Comparison of ENCODE assay signal across 8 cellular contexts in genomic region chr18:58046087-58046793, GRCh38. TPM values are rescaled to one million over a fixed set of nuclear protein-coding genes. Genes with fewer than 3 reads are reported as not detected.
DNase-seq lines count a peak whose midpoint lies in the region; ATAC-seq, FAIRE-seq and TF ChIP-seq lines count a peak whose summit lies in the region.

No MANE protein-coding gene starts in this region.

- WGBS in iPS DF 6.9 (ENCODE audit: insufficient coverage, insufficient read length), result no CpG with 5 or more reads among the region's 9 CpGs

- POLR2A ChIA-PET in activated CD4-positive, alpha-beta T cell treated with anti-CD3 and anti-CD28 coated beads for 36 hours (lab: Charles Lee), result no interaction called here

- CTCF ChIA-PET in activated CD4-positive, alpha-beta T cell treated with anti-CD3 and anti-CD28 coated beads for 36 hours (lab: Charles Lee), result interaction anchor here (1.0 kb wide), 1 partner anchor 135 kb away, joined by 3 read pairs; no protein-coding TSS in a partner anchor

- no peak overlapping the region for H3K27ac Mint-ChIP-seq in activated CD4-positive, alpha-beta T cell treated with anti-CD3 and anti-CD28 coated beads for 36 hours
- no peak overlapping the region for H3K27ac Mint-ChIP-seq in stimulated activated effector memory CD8-positive, alpha-beta T cell treated with anti-CD3 and anti-CD28 coated beads, Interleukin-12 subunit alpha, Interleukin-12 subunit beta, amount 100 ng/mL, for 72 hours

- H3K36me3 ChIP-seq in WERI-Rb-1 (0 out of 2 replicates have a peak, but pooled peaks cover 3% of the 10 kb centered on the region), iPS DF 6.9 (ENCODE audit: control insufficient read depth, insufficient read depth, low read length) (no peaks in the 10 kb centered on the region)

- H3K9me3 ChIP-seq in WERI-Rb-1 (ENCODE audit: severe bottlenecking) (no peaks in the 10 kb centered on the region), iPS DF 6.9 (ENCODE audit: control insufficient read depth, insufficient read depth, low read length) (no peaks in the 10 kb centered on the region)

- DNase-seq in activated CD4-positive, alpha-beta T cell treated with anti-CD3 and anti-CD28 coated beads for 36 hours, result no peak
- no peak for DNase-seq in activated CD4-positive, alpha-beta T cell treated with anti-CD3 and anti-CD28 coated beads, Interleukin-2, amount 50 U/mL, for 48 hours
- no peak for DNase-seq in WERI-Rb-1
- no peak for DNase-seq in iPS DF 6.9 (ENCODE audit: low read depth, low spot score)
- no peak for DNase-seq in stimulated activated effector memory CD8-positive, alpha-beta T cell treated with anti-CD3 and anti-CD28 coated beads, Interleukin-12 subunit alpha, Interleukin-12 subunit beta, amount 100 ng/mL, for 72 hours (ENCODE audit: low spot score in 2 of 2)
- no peak for DNase-seq in HTR-8/SVneo (ENCODE audit: insufficient read length, low spot score)
- no peak for DNase-seq in stimulated activated CD4-positive, alpha-beta T cell treated with anti-CD3 and anti-CD28 coated beads, Interleukin-4, amount 100 ng/mL, for 4 hours
- no peak for DNase-seq in NAMALWA (ENCODE audit: low spot score)

- H3K27ac ChIP-seq in WERI-Rb-1 (peak overlapping the region; percentile 85), iPS DF 6.9 (ENCODE audit: low read length) (no peak overlapping the region)

- intact Hi-C loops in activated CD4-positive, alpha-beta T cell treated with anti-CD3 and anti-CD28 coated beads for 36 hours (cut with DNase I, micrococcal nuclease), result loop anchor here in 1 of 2 experiments (5.0 to 10.0 kb wide), 4 partner anchors 91 to 446 kb away; no protein-coding TSS in a partner anchor

- ATAC-seq in activated CD4-positive, alpha-beta T cell treated with anti-CD3 and anti-CD28 coated beads for 36 hours, result no peak
- ATAC-seq in stimulated activated effector memory CD8-positive, alpha-beta T cell treated with anti-CD3 and anti-CD28 coated beads, Interleukin-12 subunit alpha, Interleukin-12 subunit beta, amount 100 ng/mL, for 72 hours, result no peak

- peaks cover 26% of the 10 kb centered on the region for H3K27me3 Mint-ChIP-seq in activated CD4-positive, alpha-beta T cell treated with anti-CD3 and anti-CD28 coated beads for 36 hours

- H3K27me3 ChIP-seq in WERI-Rb-1 (ENCODE audit: insufficient read depth, low read depth, severe bottlenecking), result no peaks in the 10 kb centered on the region
- no peaks in the 10 kb centered on the region; the same call in none of the 2 replicates for H3K27me3 ChIP-seq in iPS DF 6.9 (ENCODE audit: control insufficient read depth, insufficient read depth, low read length)

- TF ChIP-seq CTCF in WERI-Rb-1 (IDR thresholded peaks at IDR 0.05; ENCODE audit: low read depth, low read length), result no peak

- no peaks in the 10 kb centered on the region for H3K9me3 Mint-ChIP-seq in activated CD4-positive, alpha-beta T cell treated with anti-CD3 and anti-CD28 coated beads for 36 hours (ENCODE audit: low read depth)
- H3K9me3 Mint-ChIP-seq in stimulated activated effector memory CD8-positive, alpha-beta T cell treated with anti-CD3 and anti-CD28 coated beads, Interleukin-12 subunit alpha, Interleukin-12 subunit beta, amount 100 ng/mL, for 72 hours, result no peaks in the 10 kb centered on the region

- FAIRE-seq in HTR-8/SVneo (lab: Jason Lieb, UNC), result no peak

- H3K4me3 ChIP-seq in WERI-Rb-1 (ENCODE audit: low read depth, low read length) (peak overlapping the region; percentile 85), iPS DF 6.9 (ENCODE audit: low read length) (peak overlapping the region; percentile 96; the same call in 1 of the 2 replicates)

- peaks cover 4% of the 10 kb centered on the region; the same call in 1 of the 2 replicates for H3K4me1 ChIP-seq in iPS DF 6.9 (ENCODE audit: control insufficient read depth, insufficient read depth, low read length)

- peaks cover 18% of the 10 kb centered on the region for H3K4me1 Mint-ChIP-seq in activated CD4-positive, alpha-beta T cell treated with anti-CD3 and anti-CD28 coated beads for 36 hours
- peaks cover 30% of the 10 kb centered on the region for H3K4me1 Mint-ChIP-seq in stimulated activated effector memory CD8-positive, alpha-beta T cell treated with anti-CD3 and anti-CD28 coated beads, Interleukin-12 subunit alpha, Interleukin-12 subunit beta, amount 100 ng/mL, for 72 hours

- peak overlapping the region; percentile 79 for H3K4me3 Mint-ChIP-seq in activated CD4-positive, alpha-beta T cell treated with anti-CD3 and anti-CD28 coated beads for 36 hours
- peak overlapping the region; percentile 92 for H3K4me3 Mint-ChIP-seq in stimulated activated effector memory CD8-positive, alpha-beta T cell treated with anti-CD3 and anti-CD28 coated beads, Interleukin-12 subunit alpha, Interleukin-12 subunit beta, amount 100 ng/mL, for 72 hours

- H3K36me3 Mint-ChIP-seq in activated CD4-positive, alpha-beta T cell treated with anti-CD3 and anti-CD28 coated beads for 36 hours (ENCODE audit: low read depth), result no peaks in the 10 kb centered on the region
- H3K36me3 Mint-ChIP-seq in stimulated activated effector memory CD8-positive, alpha-beta T cell treated with anti-CD3 and anti-CD28 coated beads, Interleukin-12 subunit alpha, Interleukin-12 subunit beta, amount 100 ng/mL, for 72 hours, result no peaks in the 10 kb centered on the region

RNA-seq across cellular contexts. Expression of gene NEDD4L, which starts 2.2 kb away (rescaled TPM):
- 1 to 10 TPM; 6.4 to 6.8 TPM for total RNA-seq in activated CD4-positive, alpha-beta T cell treated with anti-CD3 and anti-CD28 coated beads for 36 hours
